ENCODE assay signal across 8 cellular contexts in genomic region chr1:243287652-243288051, GRCh38. TPM values are rescaled to one million over a fixed set of nuclear protein-coding genes. Genes with fewer than 3 reads are reported as not detected.
DNase-seq lines count a peak whose midpoint lies in the region; ATAC-seq and TF ChIP-seq lines count a peak whose summit lies in the region.

No MANE protein-coding gene starts in this region.

- H3K27me3 ChIP-seq in AG04450 (ENCODE audit: control insufficient read depth, insufficient read depth, low read length): no peaks in the 10 kb centered on the region
- no peaks in the 10 kb centered on the region for H3K27me3 ChIP-seq in SJSA1 (replicated peaks)
- no peaks in the 10 kb centered on the region for H3K27me3 ChIP-seq in smooth muscle cell (ENCODE audit: low read depth)

- H3K4me2 ChIP-seq in smooth muscle cell: peak overlapping the region; percentile 52

- peaks cover 35% of the 10 kb centered on the region for H3K79me2 ChIP-seq in smooth muscle cell (ENCODE audit: low read depth)

- H3K4me1 ChIP-seq in SJSA1 (replicated peaks) (peaks cover 15% of the 10 kb centered on the region), smooth muscle cell (ENCODE audit: low read depth) (peaks cover 21% of the 10 kb centered on the region)

- POLR2A ChIA-PET in AG04450 (lab: Yijun Ruan, JAX): interaction anchor here (1.0 kb wide), 1 partner anchor 33 kb away, joined by 4 read pairs; the partner anchor contains the start of genes CEP170 and SDCCAG8

- peak; percentile 98 for ATAC-seq in GM18870 (IDR thresholded peaks at IDR 0.05; ENCODE audit: unreplicated experiment)
- peak; percentile 99 for ATAC-seq in HG03060 (IDR thresholded peaks at IDR 0.05; ENCODE audit: low read depth, unreplicated experiment)

- H3F3A ChIP-seq in smooth muscle cell (ENCODE audit: low read depth): peaks cover 27% of the 10 kb centered on the region

- H4K20me1 ChIP-seq in smooth muscle cell (ENCODE audit: low read depth): no peaks in the 10 kb centered on the region

- peak overlapping the region; percentile 38 for H3K9ac ChIP-seq in smooth muscle cell (ENCODE audit: low read depth)

- no peak overlapping the region for H2AFZ ChIP-seq in smooth muscle cell (ENCODE audit: low read depth)

- no peak for TF ChIP-seq CTCF in AG04450 (IDR thresholded peaks at IDR 0.05; ENCODE audit: low read depth, low read length)
- TF ChIP-seq CTCF in fibroblast of mammary gland (conservative IDR thresholded peaks at IDR 0.05; ENCODE audit: control insufficient read depth, insufficient read depth, low read depth, low read length): no peak
- TF ChIP-seq CTCF in smooth muscle cell (IDR thresholded peaks at IDR 0.05; ENCODE audit: borderline replicate concordance, insufficient read depth, poor library complexity, severe bottlenecking): no peak

- peak; percentile 37 for DNase-seq in AG04450 (ENCODE audit: low read depth, low spot score)
- DNase-seq in SJSA1 (ENCODE audit: low read depth in 1 of 2, low spot score in 2 of 2): peak in 1 of 2 experiments; percentile 35
- DNase-seq in fibroblast of mammary gland (ENCODE audit: low read depth): peak; percentile 95
- DNase-seq in smooth muscle cell (lab: John Stamatoyannopoulos, UW; ENCODE audit: unreplicated experiment): no peak
- no peak for DNase-seq in SK-N-DZ (ENCODE audit: low spot score)
- no peak for DNase-seq in anterior cingulate cortex (lab: John Stamatoyannopoulos, UW)

- H3K27ac ChIP-seq in AG04450 (ENCODE audit: low read depth, low read length) (no peak overlapping the region), SJSA1 (peak overlapping the region; percentile 6), smooth muscle cell (ENCODE audit: low read depth) (peak overlapping the region; percentile 98)

- 6% methylated on average over 1 of the region's 1 CpG for WGBS in smooth muscle cell (ENCODE audit: low lambda C conversion rate)

- CTCF ChIA-PET in AG04450 (lab: Charles Lee): interaction anchor here (0.7 kb wide), 1 partner anchor 10 kb away, joined by 4 read pairs; no protein-coding TSS in a partner anchor

- H3K9me3 ChIP-seq in AG04450 (ENCODE audit: control insufficient read depth, insufficient read depth, low read length) (no peaks in the 10 kb centered on the region; the same call in 1 of the 2 replicates), SJSA1 (replicated peaks) (no peaks in the 10 kb centered on the region), smooth muscle cell (replicated peaks; ENCODE audit: low read depth) (no peaks in the 10 kb centered on the region)

- H3K4me3 ChIP-seq in AG04450 (ENCODE audit: low read depth, low read length) (no peak overlapping the region), SJSA1 (no peak overlapping the region), fibroblast of mammary gland (ENCODE audit: control insufficient read depth, low read depth, low read length) (no peak overlapping the region), smooth muscle cell (no peak overlapping the region)

- H3K36me3 ChIP-seq in SJSA1: peaks cover 22% of the 10 kb centered on the region
- H3K36me3 ChIP-seq in smooth muscle cell (ENCODE audit: low read depth): no peaks in the 10 kb centered on the region

RNA-seq across cellular contexts. Expression of gene SDCCAG8, which starts 31.8 kb away (rescaled TPM):
- polyA plus RNA-seq in AG04450 (2011; rRNA removed): 29.9 and 34.1 TPM in 2 replicates
- polyA minus RNA-seq in AG04450 (2011; rRNA and poly(A)+ RNA removed): 25.7 and 31.8 TPM in 2 replicates
- total RNA-seq in SJSA1 (2014; rRNA removed; shearing (Covaris generic)): 9.8 and 17.2 TPM in 2 replicates
- total RNA-seq in smooth muscle cell: 32.5 and 33.4 TPM in 2 replicates
- polyA plus RNA-seq in smooth muscle cell: 30.9 and 33.0 TPM in 2 replicates
- polyA plus RNA-seq in SK-N-DZ (2014; cell fraction: cytosol; rRNA removed): 27.0 and 28.1 TPM in 2 replicates
- polyA plus RNA-seq in SK-N-DZ (2014; cell fraction: nucleus; rRNA removed): 19.6 and 21.6 TPM in 2 replicates

RNA-seq across cellular contexts. Expression of gene CEP170, which starts 32.6 kb away (rescaled TPM):
- polyA plus RNA-seq in AG04450 (2011; rRNA removed): 79.9 and 108 TPM in 2 replicates
- 134 and 161 TPM in 2 replicates for polyA minus RNA-seq in AG04450 (2011; rRNA and poly(A)+ RNA removed)
- total RNA-seq in SJSA1 (2014; rRNA removed; shearing (Covaris generic)): 47.0 and 65.2 TPM in 2 replicates
- 145 and 175 TPM in 2 replicates for total RNA-seq in smooth muscle cell
- polyA plus RNA-seq in smooth muscle cell: 50.3 and 76.0 TPM in 2 replicates
- polyA plus RNA-seq in SK-N-DZ (2014; cell fraction: cytosol; rRNA removed): 95.5 and 117 TPM in 2 replicates
- polyA plus RNA-seq in SK-N-DZ (2014; cell fraction: nucleus; rRNA removed): 91.0 and 130 TPM in 2 replicates

Comparison
In these comparisons a context has a peak if more than half of its experiments do, and no peak if none do; other contexts are left out.
1. DNase-seq: peak in AG04450 (single experiment) and fibroblast of mammary gland (single experiment); none in smooth muscle cell (single experiment), SK-N-DZ (single experiment) and anterior cingulate cortex (0 of 58).